ENCODE assay signal across 9 cellular contexts in the genomic region with DNA sequence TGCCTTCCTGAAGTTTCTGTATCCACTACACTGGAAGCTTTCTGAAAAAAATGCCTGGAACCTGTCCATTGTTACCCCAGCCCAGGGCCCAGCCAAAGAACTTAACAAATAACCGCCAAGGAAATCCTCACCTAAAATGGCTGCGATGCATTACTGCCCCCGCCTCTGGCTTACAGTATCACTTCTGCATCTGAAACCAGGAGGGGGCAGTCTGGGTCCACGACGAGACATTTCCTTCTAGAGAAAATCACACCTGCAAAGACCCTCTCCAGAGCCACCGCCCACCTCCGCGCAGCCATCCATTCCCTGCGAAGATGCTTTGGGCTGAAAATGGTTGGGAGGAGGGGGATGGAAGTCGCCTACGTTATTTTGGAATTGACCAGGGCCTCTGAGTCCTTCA. TPM values are rescaled to one million over a fixed set of nuclear protein-coding genes. Genes with fewer than 3 reads are reported as not detected.
DNase-seq lines count a peak whose midpoint lies in the region; ATAC-seq and TF ChIP-seq lines count a peak whose summit lies in the region.
"Had no signal": no experiment of that assay in that cellular context is flagged by ENCODE, and none has a peak within 500 bp of the region (broad histone marks: within the 10 kb centered on the region; RNA-seq: fewer than 3 reads in every experiment).

No MANE protein-coding gene starts in this region.

- H3K36me3 Mint-ChIP-seq in activated CD8-positive, alpha-beta T cell treated with anti-CD3 and anti-CD28 coated beads for 36 hours (ENCODE audit: low read depth) = peaks cover 10% of the 10 kb centered on the region

- no peak for TF ChIP-seq POLR2A in testis (IDR thresholded peaks at IDR 0.05)

- H3K4me1 Mint-ChIP-seq in activated CD8-positive, alpha-beta T cell treated with anti-CD3 and anti-CD28 coated beads for 36 hours (ENCODE audit: low read depth) = no peaks in the 10 kb centered on the region

- WGBS in testis, 2 donors = 61 to 69% methylated on average over 11 of the region's 11 CpGs

- peak; percentile 49 for TF ChIP-seq CTCF in activated CD8-positive, alpha-beta T cell treated with anti-CD3 and anti-CD28 coated beads for 36 hours (IDR thresholded peaks at IDR 0.05)
- no peak for TF ChIP-seq CTCF in testis (IDR thresholded peaks at IDR 0.05)

- ATAC-seq in activated CD8-positive, alpha-beta T cell treated with anti-CD3 and anti-CD28 coated beads for 36 hours = peak; percentile 39
- ATAC-seq in HG03095 (IDR thresholded peaks at IDR 0.05; ENCODE audit: unreplicated experiment) (no peak), GM19023 (IDR thresholded peaks at IDR 0.05; ENCODE audit: unreplicated experiment) (no peak)

- TF ChIP-seq EP300 in Ishikawa (IDR thresholded peaks at IDR 0.05; ENCODE audit: borderline replicate concordance) = no peak

- H3K27me3 ChIP-seq in testis = no peaks in the 10 kb centered on the region
- H3K27me3 ChIP-seq: SJSA1 had no signal

- intact Hi-C loops in activated CD8-positive, alpha-beta T cell treated with anti-CD3 and anti-CD28 coated beads for 36 hours (cut with micrococcal nuclease) = no loop called here
- intact Hi-C loops in testis (cut with DNase I; ENCODE audit: low total_unique reads) = no loop called here

- peak; percentile 44 for TF ChIP-seq RAD21 in Ishikawa (IDR thresholded peaks at IDR 0.05; ENCODE audit: low read depth)

- no peak overlapping the region for H3K4me3 Mint-ChIP-seq in activated CD8-positive, alpha-beta T cell treated with anti-CD3 and anti-CD28 coated beads for 36 hours

- POLR2A ChIA-PET in activated CD8-positive, alpha-beta T cell treated with anti-CD3 and anti-CD28 coated beads for 36 hours (lab: Charles Lee) = interaction anchor here (0.6 kb wide), 1 partner anchor 73 kb away, joined by 3 read pairs; no protein-coding TSS in a partner anchor

- no peaks in the 10 kb centered on the region for H3K36me3 ChIP-seq in testis (ENCODE audit: low read depth, missing control alignments)

- H3K9me3 ChIP-seq in testis = no peaks in the 10 kb centered on the region
- H3K9me3 ChIP-seq: SJSA1 had no signal

- H3K4me3 ChIP-seq in testis = no peak overlapping the region
- H3K4me3 ChIP-seq: SJSA1 had no signal

- DNase-seq in DMS114 treated with DMSO at 0.1 percent for 48 hours (lab: John Stamatoyannopoulos, UW; ENCODE audit: unreplicated experiment) (peak; percentile 31), iPS-NIHi11 (ENCODE audit: low spot score) (peak; percentile 72), testis (peak; percentile 43), RPMI8226 (no peak)
- DNase-seq in activated CD8-positive, alpha-beta T cell treated with anti-CD3 and anti-CD28 coated beads for 36 hours = peak; percentile 62

- H3K27me3 Mint-ChIP-seq in activated CD8-positive, alpha-beta T cell treated with anti-CD3 and anti-CD28 coated beads for 36 hours = no peaks in the 10 kb centered on the region

- no peak overlapping the region for H3K27ac Mint-ChIP-seq in activated CD8-positive, alpha-beta T cell treated with anti-CD3 and anti-CD28 coated beads for 36 hours

- CTCF ChIA-PET in activated CD8-positive, alpha-beta T cell treated with anti-CD3 and anti-CD28 coated beads for 36 hours (lab: Charles Lee) = interaction anchor here (1.3 kb wide), 1 partner anchor 258 kb away, joined by 3 read pairs; no protein-coding TSS in a partner anchor

- no peak overlapping the region for H3K27ac ChIP-seq in testis
- H3K27ac ChIP-seq: SJSA1 had no signal

- H3K4me1 ChIP-seq in testis = no peaks in the 10 kb centered on the region

- H3K9me3 Mint-ChIP-seq in activated CD8-positive, alpha-beta T cell treated with anti-CD3 and anti-CD28 coated beads for 36 hours = no peaks in the 10 kb centered on the region

TF ChIP-seq in Ishikawa, 13 proteins besides CTCF, POLR2A, EP300 and RAD21:
- TF ChIP-seq TAF1 (IDR thresholded peaks at IDR 0.05; ENCODE audit: low read depth) (no peak), CREB1 (IDR thresholded peaks at IDR 0.05; ENCODE audit: low read depth) (no peak), ZBTB7A (IDR thresholded peaks at IDR 0.05; ENCODE audit: low read depth) (no peak), TEAD4 (IDR thresholded peaks at IDR 0.05) (no peak), TCF12 (IDR thresholded peaks at IDR 0.05; ENCODE audit: low read depth) (no peak), EGR1 (IDR thresholded peaks at IDR 0.05) (no peak), YY1 (IDR thresholded peaks at IDR 0.05; ENCODE audit: low read depth) (no peak)
- TF ChIP-seq, protein P1, sequence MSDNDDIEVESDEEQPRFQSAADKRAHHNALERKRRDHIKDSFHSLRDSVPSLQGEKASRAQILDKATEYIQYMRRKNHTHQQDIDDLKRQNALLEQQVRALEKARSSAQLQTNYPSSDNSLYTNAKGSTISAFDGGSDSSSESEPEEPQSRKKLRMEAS (IDR thresholded peaks at IDR 0.05) = no peak

RNA-seq across cellular contexts. Expression of gene CELF6, which starts 22.4 kb away (rescaled TPM):
- total RNA-seq in activated CD8-positive, alpha-beta T cell treated with anti-CD3 and anti-CD28 coated beads for 36 hours = under 1 TPM; 0.18 to 0.20 TPM
- total RNA-seq in testis = 10 to 100 TPM; 19.2 to 22.0 TPM
- polyA plus RNA-seq in testis (ENCODE audit: insufficient read depth, low read depth, low replicate concordance) = 10.1 TPM

RNA-seq across cellular contexts. Expression of gene HEXA, which starts 33.4 kb away (rescaled TPM):
- total RNA-seq in activated CD8-positive, alpha-beta T cell treated with anti-CD3 and anti-CD28 coated beads for 36 hours = 10 to 100 TPM; 55.8 to 66.8 TPM
- 100 to 1,000 TPM; 110 to 188 TPM for total RNA-seq in testis
- polyA plus RNA-seq in testis (ENCODE audit: insufficient read depth, low read depth, low replicate concordance) = 129 TPM

RNA-seq across cellular contexts. Expression of gene TMEM202, which starts 55.7 kb away (rescaled TPM):
- not detected for total RNA-seq in activated CD8-positive, alpha-beta T cell treated with anti-CD3 and anti-CD28 coated beads for 36 hours
- 1 to 10 TPM; 3.5 to 6.3 TPM for total RNA-seq in testis
- 52.1 TPM for polyA plus RNA-seq in testis (ENCODE audit: insufficient read depth, low read depth, low replicate concordance)
- total RNA-seq: SJSA1 had no signal

Comparison
In these comparisons a context has a peak if more than half of its experiments do, and no peak if none do; other contexts are left out.
1. RNA of gene CELF6, which starts 22.4 kb away (total RNA-seq): 19.2 to 22.0 TPM in testis; 0.18 to 0.20 TPM in activated CD8-positive, alpha-beta T cell treated with anti-CD3 and anti-CD28 coated beads for 36 hours; every median in the first group is over 10 times any median in the second.
2. RNA of gene TMEM202, which starts 55.7 kb away (total RNA-seq): 3.5 to 6.3 TPM in testis; not detected in activated CD8-positive, alpha-beta T cell treated with anti-CD3 and anti-CD28 coated beads for 36 hours; every median in the first group is over 4 times any median in the second.